In the genomic region with DNA sequence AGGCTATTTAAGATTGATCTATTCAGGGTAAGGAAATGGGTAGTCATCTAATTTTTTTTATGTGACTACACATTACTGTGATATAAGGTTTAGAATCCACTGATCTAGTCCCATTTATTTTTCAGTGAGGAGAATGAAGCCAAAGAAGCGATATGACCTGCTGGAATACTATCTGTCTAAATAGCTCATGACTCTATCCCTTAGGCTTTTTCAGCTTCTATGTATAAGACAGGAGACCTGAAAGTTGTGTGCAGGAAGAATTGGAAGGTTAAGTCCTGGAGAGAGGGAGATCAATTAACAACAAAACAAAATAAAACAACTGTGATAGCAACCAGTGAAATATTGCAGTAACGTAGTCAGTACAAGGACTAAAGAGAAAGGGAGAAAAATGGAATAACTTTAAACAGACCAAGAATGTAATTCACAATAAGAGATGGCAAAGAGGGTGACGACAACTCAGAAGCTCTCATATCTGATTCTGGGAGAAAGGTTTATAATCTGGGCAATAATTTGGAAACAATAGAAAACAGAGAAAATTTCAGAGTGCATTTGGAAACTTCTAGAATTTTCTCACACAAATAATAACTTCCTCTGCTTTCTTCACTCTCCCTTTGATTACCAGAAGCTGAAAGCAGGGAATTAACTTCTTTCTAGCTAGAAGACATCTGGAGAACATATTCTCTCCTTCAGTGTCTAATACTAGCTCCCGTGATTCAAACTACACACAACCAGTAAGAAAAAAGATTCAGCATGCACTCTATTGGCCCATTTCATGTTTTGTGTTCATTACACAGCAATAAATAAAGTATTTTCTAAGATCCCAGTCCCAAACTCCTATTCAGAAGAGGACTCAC, we compare ENCODE assay signal across 9 cellular contexts. TPM values are rescaled to one million over a fixed set of nuclear protein-coding genes. Genes with fewer than 3 reads are reported as not detected.
A peak's percentile ranks its signal among the peaks of the same experiment; 100 is the strongest.
DNase-seq lines count a peak whose midpoint lies in the region; ATAC-seq, FAIRE-seq and TF ChIP-seq lines count a peak whose summit lies in the region.
"Had no signal": no experiment of that assay in that cellular context is flagged by ENCODE, and none has a peak within 500 bp of the region (broad histone marks: within the 10 kb centered on the region; RNA-seq: fewer than 3 reads in every experiment).

No MANE protein-coding gene starts in this region.

- peaks cover 20% of the 10 kb centered on the region for H3K4me1 Mint-ChIP-seq in dendritic cell treated with granulocyte-macrophage colony-stimulating factor and Interleukin-4, amounts not matched to agents 40 ng/mL and 50 ng/mL, for 4 days (ENCODE audit: low read depth)

- FAIRE-seq in GM12892 (lab: Jason Lieb, UNC), result no peak
- FAIRE-seq: islet of Langerhans had no signal

- no peak overlapping the region for H3K27ac Mint-ChIP-seq in dendritic cell treated with granulocyte-macrophage colony-stimulating factor and Interleukin-4, amounts not matched to agents 40 ng/mL and 50 ng/mL, for 4 days

- no peaks in the 10 kb centered on the region for H3K36me3 Mint-ChIP-seq in dendritic cell treated with granulocyte-macrophage colony-stimulating factor and Interleukin-4, amounts not matched to agents 40 ng/mL and 50 ng/mL, for 4 days (ENCODE audit: low read depth)

- H3K9me3 Mint-ChIP-seq in dendritic cell treated with granulocyte-macrophage colony-stimulating factor and Interleukin-4, amounts not matched to agents 40 ng/mL and 50 ng/mL, for 4 days, result no peaks in the 10 kb centered on the region

- DNase-seq in skeletal muscle cell (ENCODE audit: low read depth) (no peak), GM12892 (ENCODE audit: insufficient read length) (no peak), AG08396 (ENCODE audit: low spot score) (no peak), DMS 273 (lab: John Stamatoyannopoulos, UW; ENCODE audit: unreplicated experiment) (no peak), CD1c-positive myeloid dendritic cell (ENCODE audit: extremely low spot score) (no peak)

- peak overlapping the region; percentile 17 for H3K4me3 Mint-ChIP-seq in dendritic cell treated with granulocyte-macrophage colony-stimulating factor and Interleukin-4, amounts not matched to agents 40 ng/mL and 50 ng/mL, for 4 days

- intact Hi-C loops in dendritic cell treated with granulocyte-macrophage colony-stimulating factor and Interleukin-4, amounts not matched to agents 40 ng/mL and 50 ng/mL, for 4 days (cut with micrococcal nuclease), result no loop called here

- H3K4me3 ChIP-seq in skeletal muscle cell (ENCODE audit: low read depth, low read length), result peak overlapping the region; percentile 31

- TF ChIP-seq POLR2A in GM12892 (IDR thresholded peaks at IDR 0.05; ENCODE audit: low read depth, low read length), result no peak

- peak; percentile 17 for ATAC-seq in GM18867 (IDR thresholded peaks at IDR 0.05; ENCODE audit: unreplicated experiment)
- peak; percentile 32 for ATAC-seq in HG03439 (IDR thresholded peaks at IDR 0.05; ENCODE audit: unreplicated experiment)

- H3K27me3 Mint-ChIP-seq in dendritic cell treated with granulocyte-macrophage colony-stimulating factor and Interleukin-4, amounts not matched to agents 40 ng/mL and 50 ng/mL, for 4 days, result no peaks in the 10 kb centered on the region

RNA-seq across cellular contexts. Expression of gene CASP12, which starts 19.2 kb away (rescaled TPM):
- polyA plus RNA-seq in GM12892 (2012; ENCODE audit: missing spikeins), result not detected

RNA-seq across cellular contexts. Expression of gene CASP4, which starts 50.9 kb away (rescaled TPM):
- polyA plus RNA-seq in GM12892 (2012; ENCODE audit: missing spikeins), result 67.9 TPM
